ENCODE assay signal across 9 cellular contexts in the genomic region with DNA sequence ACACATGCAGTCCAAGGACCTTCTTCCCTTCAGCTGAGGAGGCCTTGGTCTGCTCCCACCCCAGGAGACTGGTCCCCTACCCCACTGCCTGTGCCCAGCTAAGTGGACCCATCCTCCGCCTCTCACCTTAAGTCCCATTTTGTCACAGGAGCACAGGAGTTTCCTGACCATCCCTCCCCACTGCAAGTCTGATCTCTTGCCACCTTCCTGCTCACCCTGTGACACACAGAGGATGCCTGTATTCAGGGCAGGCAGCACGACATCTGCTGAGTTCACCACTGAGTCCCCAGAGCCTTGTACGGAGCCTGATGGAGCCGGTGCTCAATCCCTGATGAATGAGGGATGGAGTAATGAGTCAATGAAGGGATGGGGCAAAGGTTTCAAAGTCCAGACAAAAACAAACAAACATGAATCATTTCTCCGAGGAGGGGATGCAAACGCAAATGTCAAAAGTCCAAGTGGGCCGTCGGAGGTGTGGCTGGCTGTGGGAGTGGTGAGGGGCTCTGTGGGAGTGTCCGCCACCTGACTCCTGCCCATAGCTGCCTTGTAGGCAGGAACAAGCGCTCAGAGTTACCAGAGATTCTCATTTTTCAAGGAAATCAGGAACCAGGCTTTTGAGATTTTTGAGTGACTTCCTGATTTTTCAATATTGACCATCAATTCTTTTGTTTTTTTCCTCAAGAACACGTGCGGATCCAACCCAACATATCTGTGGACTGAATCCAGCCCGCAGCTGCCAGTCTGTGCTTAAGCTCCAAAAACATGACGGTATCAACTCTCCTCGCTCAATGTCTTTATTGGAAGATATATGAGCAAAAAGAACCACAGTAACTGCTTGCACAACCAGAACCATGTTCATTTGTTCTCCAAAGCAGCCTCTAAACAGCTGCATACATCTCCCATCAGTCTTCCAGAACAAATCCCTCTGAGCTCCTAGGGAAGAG. TPM values are rescaled to one million over a fixed set of nuclear protein-coding genes. Genes with fewer than 3 reads are reported as not detected.
DNase-seq lines count a peak whose midpoint lies in the region; ATAC-seq and TF ChIP-seq lines count a peak whose summit lies in the region.
"Had no signal": no experiment of that assay in that cellular context is flagged by ENCODE, and none has a peak within 500 bp of the region (broad histone marks: within the 10 kb centered on the region; RNA-seq: fewer than 3 reads in every experiment).

No MANE protein-coding gene starts in this region.

- peaks cover 19% of the 10 kb centered on the region for H3K36me3 Mint-ChIP-seq in endothelial cell (ENCODE audit: low read depth, unreplicated experiment)

- H3K27ac Mint-ChIP-seq in endothelial cell (ENCODE audit: unreplicated experiment), result peak overlapping the region; percentile 95

- peaks cover 12% of the 10 kb centered on the region for H3K27me3 Mint-ChIP-seq in endothelial cell (ENCODE audit: unreplicated experiment)

- H3K9me3 Mint-ChIP-seq in endothelial cell (ENCODE audit: unreplicated experiment), result no peaks in the 10 kb centered on the region

- no peak overlapping the region for H3K4me3 ChIP-seq in Karpas-422 (ENCODE audit: low read length)

- peaks cover 63% of the 10 kb centered on the region for H4K20me1 ChIP-seq in Karpas-422 (ENCODE audit: insufficient read depth, low read depth, low read length)

- no peak for TF ChIP-seq CTCF in endothelial cell (IDR thresholded peaks at IDR 0.05; ENCODE audit: unreplicated experiment)

- DNase-seq in endothelial cell (ENCODE audit: low spot score), result no peak
- peak; percentile 68 for DNase-seq in renal cortical epithelial cell (ENCODE audit: low read depth)
- no peak for DNase-seq in amniotic stem cell (lab: John Stamatoyannopoulos, UW)
- no peak for DNase-seq in AML-193 (lab: John Stamatoyannopoulos, UW)
- no peak for DNase-seq in stimulated activated CD4-positive, alpha-beta T cell treated with anti-CD3 and anti-CD28 coated beads, Interleukin-15, amount 100 ng/mL, for 24 hours
- no peak for DNase-seq in Karpas-422
- DNase-seq: SIG-M5 had no signal

- peak overlapping the region; percentile 88 for H3K4me3 Mint-ChIP-seq in endothelial cell (ENCODE audit: unreplicated experiment)

- no peaks in the 10 kb centered on the region for H3K36me3 ChIP-seq in Karpas-422 (ENCODE audit: insufficient read depth, low read length)

- H3K4me2 ChIP-seq in Karpas-422 (ENCODE audit: low read depth, low read length, poor library complexity, severe bottlenecking), result no peak overlapping the region

- H3K27ac ChIP-seq in Karpas-422 (ENCODE audit: low read length), result no peak overlapping the region

- no peaks in the 10 kb centered on the region for H3K9me3 ChIP-seq in Karpas-422 (ENCODE audit: low read length)

- no peaks in the 10 kb centered on the region for H3K27me3 ChIP-seq in Karpas-422 (ENCODE audit: low read length)

- H3K9me2 ChIP-seq in Karpas-422 (replicated peaks; ENCODE audit: insufficient read depth, low read length), result no peaks in the 10 kb centered on the region

- H3K9ac ChIP-seq in Karpas-422 (ENCODE audit: low read length), result no peak overlapping the region

- peaks cover 23% of the 10 kb centered on the region for H3K4me1 ChIP-seq in Karpas-422 (ENCODE audit: low read length)

- H2AFZ ChIP-seq in Karpas-422 (ENCODE audit: low read length), result no peak overlapping the region

- no peak for ATAC-seq in GM18505 (IDR thresholded peaks at IDR 0.05; ENCODE audit: unreplicated experiment)

- H3K79me2 ChIP-seq in Karpas-422 (ENCODE audit: low read length), result no peaks in the 10 kb centered on the region

- TF ChIP-seq POLR2A in GM18505 (IDR thresholded peaks at IDR 0.05; ENCODE audit: borderline replicate concordance, extremely low read depth, insufficient read depth, insufficient read length), result peak; percentile 27

- H3K4me1 Mint-ChIP-seq in endothelial cell (ENCODE audit: unreplicated experiment), result peaks cover 80% of the 10 kb centered on the region

TF ChIP-seq in PFSK-1, 5 proteins besides CTCF, POLR2A, EP300 and RAD21:
- TF ChIP-seq TAF1 (IDR thresholded peaks at IDR 0.05; ENCODE audit: borderline replicate concordance, insufficient read depth, low read length), result peak; percentile 37; the same call in 1 of the 2 replicates
- TF ChIP-seq, protein P1, sequence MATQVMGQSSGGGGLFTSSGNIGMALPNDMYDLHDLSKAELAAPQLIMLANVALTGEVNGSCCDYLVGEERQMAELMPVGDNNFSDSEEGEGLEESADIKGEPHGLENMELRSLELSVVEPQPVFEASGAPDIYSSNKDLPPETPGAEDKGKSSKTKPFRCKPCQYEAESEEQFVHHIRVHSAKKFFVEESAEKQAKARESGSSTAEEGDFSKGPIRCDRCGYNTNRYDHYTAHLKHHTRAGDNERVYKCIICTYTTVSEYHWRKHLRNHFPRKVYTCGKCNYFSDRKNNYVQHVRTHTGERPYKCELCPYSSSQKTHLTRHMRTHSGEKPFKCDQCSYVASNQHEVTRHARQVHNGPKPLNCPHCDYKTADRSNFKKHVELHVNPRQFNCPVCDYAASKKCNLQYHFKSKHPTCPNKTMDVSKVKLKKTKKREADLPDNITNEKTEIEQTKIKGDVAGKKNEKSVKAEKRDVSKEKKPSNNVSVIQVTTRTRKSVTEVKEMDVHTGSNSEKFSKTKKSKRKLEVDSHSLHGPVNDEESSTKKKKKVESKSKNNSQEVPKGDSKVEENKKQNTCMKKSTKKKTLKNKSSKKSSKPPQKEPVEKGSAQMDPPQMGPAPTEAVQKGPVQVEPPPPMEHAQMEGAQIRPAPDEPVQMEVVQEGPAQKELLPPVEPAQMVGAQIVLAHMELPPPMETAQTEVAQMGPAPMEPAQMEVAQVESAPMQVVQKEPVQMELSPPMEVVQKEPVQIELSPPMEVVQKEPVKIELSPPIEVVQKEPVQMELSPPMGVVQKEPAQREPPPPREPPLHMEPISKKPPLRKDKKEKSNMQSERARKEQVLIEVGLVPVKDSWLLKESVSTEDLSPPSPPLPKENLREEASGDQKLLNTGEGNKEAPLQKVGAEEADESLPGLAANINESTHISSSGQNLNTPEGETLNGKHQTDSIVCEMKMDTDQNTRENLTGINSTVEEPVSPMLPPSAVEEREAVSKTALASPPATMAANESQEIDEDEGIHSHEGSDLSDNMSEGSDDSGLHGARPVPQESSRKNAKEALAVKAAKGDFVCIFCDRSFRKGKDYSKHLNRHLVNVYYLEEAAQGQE (IDR thresholded peaks at IDR 0.05; ENCODE audit: insufficient read depth in 1 of 2, low read depth in 2 of 2, low read length in 2 of 2), result no peak
- no peak for TF ChIP-seq FOXP2 (optimal IDR thresholded peaks at IDR 0.05; ENCODE audit: borderline replicate concordance, extremely low read depth, extremely low read length, insufficient read depth)
- peak; percentile 63; the same call in 1 of the 2 replicates for TF ChIP-seq SIN3A (IDR thresholded peaks at IDR 0.05; ENCODE audit: borderline replicate concordance, insufficient read depth, low read length)

RNA-seq across cellular contexts. Expression of gene RAPGEF1, which starts 4.4 kb away (rescaled TPM):
- 40.2 TPM for polyA plus RNA-seq in PFSK-1 (2012; ENCODE audit: insufficient read length, low read depth)
- total RNA-seq in endothelial cell (ENCODE audit: unreplicated experiment) (226 TPM), renal cortical epithelial cell (20.8 and 31.3 TPM in 2 replicates)
- 6.1 and 9.6 TPM in 2 replicates for total RNA-seq in Karpas-422 (2014; rRNA removed; shearing (Covaris generic); ENCODE audit: low replicate concordance)
